11 cellular contexts compared by ENCODE assay signal in the genomic region with DNA sequence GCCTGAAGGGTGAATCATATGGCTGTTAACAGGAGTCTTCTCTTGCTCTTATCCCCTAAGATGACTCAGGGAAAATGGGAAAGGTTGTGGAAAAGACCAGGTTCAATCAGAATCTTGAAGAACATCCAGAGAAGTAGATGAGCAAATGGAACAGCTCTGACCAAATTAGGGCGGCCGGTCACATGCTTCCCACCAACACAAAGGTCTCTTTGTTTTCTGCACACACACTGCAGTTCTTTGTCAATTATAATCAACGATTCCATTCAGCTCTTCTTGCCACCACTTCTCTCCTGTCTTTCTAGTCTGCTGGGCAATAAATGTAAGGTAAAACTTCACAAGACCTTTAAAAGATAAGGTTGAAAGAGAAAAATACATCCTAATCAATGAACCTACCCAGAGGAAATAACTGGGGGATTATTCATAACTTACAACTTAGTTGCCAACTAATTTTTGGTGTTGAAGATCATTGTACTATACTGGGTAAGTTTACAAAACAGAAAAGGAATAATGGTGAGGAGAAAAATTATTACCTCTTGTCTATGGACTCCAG.
DNase-seq lines count a peak whose midpoint lies in the region; ATAC-seq, FAIRE-seq and TF ChIP-seq lines count a peak whose summit lies in the region.
"Had no signal": no experiment of that assay in that cellular context is flagged by ENCODE, and none has a peak within 500 bp of the region (broad histone marks: within the 10 kb centered on the region; RNA-seq: fewer than 3 reads in every experiment).

No MANE protein-coding gene starts in this region.

- H3K4me3 ChIP-seq in astrocyte (ENCODE audit: insufficient read depth, low read depth, low read length), result no peak overlapping the region
- no peak overlapping the region for H3K4me3 ChIP-seq in left lung
- H3K4me3 ChIP-seq: SJSA1 had no signal

- no peaks in the 10 kb centered on the region for H3K36me3 Mint-ChIP-seq in astrocyte (ENCODE audit: low read depth, unreplicated experiment)

- H3K79me2 ChIP-seq in astrocyte (ENCODE audit: insufficient read depth, low read length), result no peaks in the 10 kb centered on the region

- DNase-seq in H4 (ENCODE audit: low spot score), result peak; percentile 65
- DNase-seq in astrocyte (ENCODE audit: low read depth), result peak; percentile 95
- peak; percentile 45 for DNase-seq in left cardiac atrium
- peak; percentile 93 for DNase-seq in putamen (ENCODE audit: low spot score)
- DNase-seq in SKM-1 (lab: John Stamatoyannopoulos, UW; ENCODE audit: unreplicated experiment), result no peak
- DNase-seq in amniotic stem cell (lab: John Stamatoyannopoulos, UW), result no peak
- DNase-seq in left lung, result no peak
- DNase-seq in GDM1 (lab: John Stamatoyannopoulos, UW), result no peak
- DNase-seq: DMS53; stimulated activated naive CD8-positive, alpha-beta T cell treated with anti-CD3 and anti-CD28 coated beads, Interleukin-15, amount 100 ng/mL, for 72 hours had no signal

- no peak overlapping the region for H3K9ac ChIP-seq in astrocyte (ENCODE audit: low read length)

- H3K4me1 ChIP-seq in astrocyte (ENCODE audit: insufficient read depth, low read length) (peaks cover 14% of the 10 kb centered on the region), left lung (peaks cover 5 to 8% of the 10 kb centered on the region in 2 donors)
- H3K4me1 ChIP-seq: SJSA1 had no signal

- H2AFZ ChIP-seq in astrocyte (ENCODE audit: low read depth, low read length), result no peak overlapping the region

- no peaks in the 10 kb centered on the region for H3K36me3 ChIP-seq in astrocyte (ENCODE audit: insufficient read depth, low read length)
- H3K36me3 ChIP-seq in left lung, result no peaks in the 10 kb centered on the region
- H3K36me3 ChIP-seq: SJSA1 had no signal

- H3K27ac ChIP-seq in astrocyte (ENCODE audit: low read depth, low read length) (peak overlapping the region; percentile 44), left lung (no peak overlapping the region)
- H3K27ac ChIP-seq: SJSA1 had no signal

- peak; percentile 5 for FAIRE-seq in astrocyte (lab: Jason Lieb, UNC)

- H3K9me3 Mint-ChIP-seq in astrocyte (ENCODE audit: unreplicated experiment), result no peaks in the 10 kb centered on the region

- H3K4me3 Mint-ChIP-seq in astrocyte (ENCODE audit: unreplicated experiment), result no peak overlapping the region
- H3K4me3 Mint-ChIP-seq: stimulated activated naive CD8-positive, alpha-beta T cell treated with anti-CD3 and anti-CD28 coated beads, Interleukin-15, amount 100 ng/mL, for 72 hours had no signal

- peak overlapping the region; percentile 22 for H3K4me2 ChIP-seq in astrocyte (ENCODE audit: low read length)

- ATAC-seq in left cardiac atrium (peak in 1 of 2 donors; percentile 90), left lung (no peak)
- ATAC-seq: stimulated activated naive CD8-positive, alpha-beta T cell treated with anti-CD3 and anti-CD28 coated beads, Interleukin-15, amount 100 ng/mL, for 72 hours had no signal

- H3K27me3 Mint-ChIP-seq in astrocyte (ENCODE audit: low read depth, unreplicated experiment), result no peaks in the 10 kb centered on the region
- H3K27me3 Mint-ChIP-seq: stimulated activated naive CD8-positive, alpha-beta T cell treated with anti-CD3 and anti-CD28 coated beads, Interleukin-15, amount 100 ng/mL, for 72 hours had no signal

- H3K4me1 Mint-ChIP-seq in astrocyte (ENCODE audit: low read depth, unreplicated experiment), result peaks cover 8% of the 10 kb centered on the region
- H3K4me1 Mint-ChIP-seq: stimulated activated naive CD8-positive, alpha-beta T cell treated with anti-CD3 and anti-CD28 coated beads, Interleukin-15, amount 100 ng/mL, for 72 hours had no signal

- intact Hi-C loops in left cardiac atrium (cut with DNase I), result no loop called here
- intact Hi-C loops in left lung (cut with DNase I), result no loop called here

- H4K20me1 ChIP-seq in astrocyte (ENCODE audit: insufficient read depth, low read length), result no peaks in the 10 kb centered on the region

- TF ChIP-seq CTCF in astrocyte (IDR thresholded peaks at IDR 0.05; ENCODE audit: insufficient read depth, low read depth, low read length), result no peak
- no peak for TF ChIP-seq CTCF in left lung (IDR thresholded peaks at IDR 0.05)

- peak overlapping the region; percentile 49 for H3K27ac Mint-ChIP-seq in astrocyte (ENCODE audit: unreplicated experiment)
- H3K27ac Mint-ChIP-seq: stimulated activated naive CD8-positive, alpha-beta T cell treated with anti-CD3 and anti-CD28 coated beads, Interleukin-15, amount 100 ng/mL, for 72 hours had no signal

- no peaks in the 10 kb centered on the region for H3K9me3 ChIP-seq in astrocyte (ENCODE audit: insufficient read depth, low read depth, low read length)
- H3K9me3 ChIP-seq in left lung, result peaks cover 0 to 2% of the 10 kb centered on the region in 2 donors
- H3K9me3 ChIP-seq: SJSA1 had no signal

- H3K27me3 ChIP-seq in astrocyte (ENCODE audit: insufficient read depth, low read length) (no peaks in the 10 kb centered on the region), left lung (no peaks in the 10 kb centered on the region)
- H3K27me3 ChIP-seq: SJSA1 had no signal

Comparison
In these comparisons a context has a peak if more than half of its experiments do, and no peak if none do; other contexts are left out.
1. DNase-seq: peak in H4 (single experiment), astrocyte (single experiment), left cardiac atrium (single experiment) and putamen (single experiment); none in SKM-1 (single experiment), amniotic stem cell (single experiment), left lung (0 of 2) and GDM1 (single experiment).